Comparison of ENCODE assay signal across 19 cellular contexts in genomic region chr15:66310786-66311185, GRCh38. TPM values are rescaled to one million over a fixed set of nuclear protein-coding genes. Genes with fewer than 3 reads are reported as not detected.
DNase-seq lines count a peak whose midpoint lies in the region; ATAC-seq and TF ChIP-seq lines count a peak whose summit lies in the region.
"Had no signal": no experiment of that assay in that cellular context is flagged by ENCODE, and none has a peak within 500 bp of the region (broad histone marks: within the 10 kb centered on the region; RNA-seq: fewer than 3 reads in every experiment).

No MANE protein-coding gene starts in this region.

- H3K27ac ChIP-seq in coronary artery: no peak overlapping the region
- H3K27ac ChIP-seq: GM23248, HL-60 had no signal

- no peaks in the 10 kb centered on the region for H3K9me3 Mint-ChIP-seq in activated T-helper 17 cell treated with anti-CD3 and anti-CD28 coated beads, Interleukin-2, amount 50 U/mL, for 72 hours
- no peaks in the 10 kb centered on the region for H3K9me3 Mint-ChIP-seq in stimulated activated effector memory CD8-positive, alpha-beta T cell treated with anti-CD3 and anti-CD28 coated beads, Interleukin-12 subunit alpha, Interleukin-12 subunit beta, amount 100 ng/mL, for 72 hours
- H3K9me3 Mint-ChIP-seq: CD4-positive, CD25-positive, alpha-beta regulatory T cell; CD8-positive, alpha-beta memory T cell had no signal

- peaks cover 11% of the 10 kb centered on the region for H3K36me3 Mint-ChIP-seq in T-helper 17 cell (ENCODE audit: low read depth)
- H3K36me3 Mint-ChIP-seq in activated T-helper 17 cell treated with anti-CD3 and anti-CD28 coated beads, Interleukin-2, amount 50 U/mL, for 72 hours (ENCODE audit: low read depth): peaks cover 97% of the 10 kb centered on the region
- peaks cover 78% of the 10 kb centered on the region for H3K36me3 Mint-ChIP-seq in stimulated activated effector memory CD8-positive, alpha-beta T cell treated with anti-CD3 and anti-CD28 coated beads, Interleukin-12 subunit alpha, Interleukin-12 subunit beta, amount 100 ng/mL, for 72 hours

- no peaks in the 10 kb centered on the region for H3K9me3 ChIP-seq in T-helper 17 cell (ENCODE audit: control insufficient read depth, low read length, poor library complexity, severe bottlenecking)
- H3K9me3 ChIP-seq: BE2C, HAP-1 had no signal

- H3K27me3 Mint-ChIP-seq in T-helper 17 cell: no peaks in the 10 kb centered on the region
- H3K27me3 Mint-ChIP-seq in activated T-helper 17 cell treated with anti-CD3 and anti-CD28 coated beads, Interleukin-2, amount 50 U/mL, for 72 hours: no peaks in the 10 kb centered on the region
- H3K27me3 Mint-ChIP-seq: CD4-positive, CD25-positive, alpha-beta regulatory T cell; CD8-positive, alpha-beta memory T cell had no signal

- no peak for DNase-seq in T-helper 17 cell
- no peak for DNase-seq in stimulated activated effector memory CD8-positive, alpha-beta T cell treated with anti-CD3 and anti-CD28 coated beads, Interleukin-12 subunit alpha, Interleukin-12 subunit beta, amount 100 ng/mL, for 72 hours (ENCODE audit: low spot score in 2 of 2)
- DNase-seq in coronary artery (ENCODE audit: low spot score): no peak
- no peak for DNase-seq in KG1 (lab: John Stamatoyannopoulos, UW)
- DNase-seq: ACHN; BE2C; C1 segment of cervical spinal cord; CD4-positive, CD25-positive, alpha-beta regulatory T cell; CD8-positive, alpha-beta memory T cell; COR-L47; DMS 273 treated with DMSO at 0.1 percent for 48 hours; DMS53; DND-41; EL; GM23248 had no signal

- H3K4me1 Mint-ChIP-seq in T-helper 17 cell: peaks cover 6% of the 10 kb centered on the region
- H3K4me1 Mint-ChIP-seq in activated T-helper 17 cell treated with anti-CD3 and anti-CD28 coated beads, Interleukin-2, amount 50 U/mL, for 72 hours: peaks cover 4% of the 10 kb centered on the region
- peaks cover 7% of the 10 kb centered on the region for H3K4me1 Mint-ChIP-seq in stimulated activated effector memory CD8-positive, alpha-beta T cell treated with anti-CD3 and anti-CD28 coated beads, Interleukin-12 subunit alpha, Interleukin-12 subunit beta, amount 100 ng/mL, for 72 hours

- peak overlapping the region; percentile 73 for H3K27ac Mint-ChIP-seq in T-helper 17 cell
- H3K27ac Mint-ChIP-seq in activated T-helper 17 cell treated with anti-CD3 and anti-CD28 coated beads, Interleukin-2, amount 50 U/mL, for 72 hours: peak overlapping the region; percentile 74
- peak overlapping the region; percentile 33 for H3K27ac Mint-ChIP-seq in stimulated activated effector memory CD8-positive, alpha-beta T cell treated with anti-CD3 and anti-CD28 coated beads, Interleukin-12 subunit alpha, Interleukin-12 subunit beta, amount 100 ng/mL, for 72 hours

- H3K4me3 ChIP-seq in coronary artery: no peak overlapping the region
- H3K4me3 ChIP-seq: GM23248, HAP-1 had no signal

- no peak for ATAC-seq in T-helper 17 cell
- no peak for ATAC-seq in activated T-helper 17 cell treated with anti-CD3 and anti-CD28 coated beads, Interleukin-2, amount 50 U/mL, for 72 hours (replicated peaks)
- ATAC-seq in stimulated activated effector memory CD8-positive, alpha-beta T cell treated with anti-CD3 and anti-CD28 coated beads, Interleukin-12 subunit alpha, Interleukin-12 subunit beta, amount 100 ng/mL, for 72 hours: no peak
- no peak for ATAC-seq in HG03045 (IDR thresholded peaks at IDR 0.05; ENCODE audit: unreplicated experiment)

- no peak for TF ChIP-seq CTCF in coronary artery (IDR thresholded peaks at IDR 0.05)

- H3K4me3 Mint-ChIP-seq in T-helper 17 cell: no peak overlapping the region
- H3K4me3 Mint-ChIP-seq in activated T-helper 17 cell treated with anti-CD3 and anti-CD28 coated beads, Interleukin-2, amount 50 U/mL, for 72 hours: no peak overlapping the region
- no peak overlapping the region for H3K4me3 Mint-ChIP-seq in stimulated activated effector memory CD8-positive, alpha-beta T cell treated with anti-CD3 and anti-CD28 coated beads, Interleukin-12 subunit alpha, Interleukin-12 subunit beta, amount 100 ng/mL, for 72 hours
- H3K4me3 Mint-ChIP-seq: CD4-positive, CD25-positive, alpha-beta regulatory T cell; CD8-positive, alpha-beta memory T cell had no signal

RNA-seq across cellular contexts. Expression of gene DIS3L, which starts 17.4 kb away (rescaled TPM):
- 10 to 100 TPM; 22.1 to 22.3 TPM for total RNA-seq in T-helper 17 cell
- total RNA-seq in activated T-helper 17 cell treated with anti-CD3 and anti-CD28 coated beads, Interleukin-2, amount 50 U/mL, for 72 hours: 10 to 100 TPM; 14.6 to 34.4 TPM

RNA-seq across cellular contexts. Expression of gene TIPIN, which starts 45.7 kb away (rescaled TPM):
- total RNA-seq in T-helper 17 cell: 1 to 10 TPM; 2.9 to 4.2 TPM
- total RNA-seq in activated T-helper 17 cell treated with anti-CD3 and anti-CD28 coated beads, Interleukin-2, amount 50 U/mL, for 72 hours: 10 to 100 TPM; 27.1 to 37.9 TPM

RNA-seq across cellular contexts. Expression of gene MEGF11, which starts 57.2 kb away (rescaled TPM):
- not detected for total RNA-seq in T-helper 17 cell
- total RNA-seq in activated T-helper 17 cell treated with anti-CD3 and anti-CD28 coated beads, Interleukin-2, amount 50 U/mL, for 72 hours: not detected
- total RNA-seq: CD4-positive, CD25-positive, alpha-beta regulatory T cell; CD8-positive, alpha-beta memory T cell; GM23248 had no signal

Comparison
In these comparisons a context has a peak if more than half of its experiments do, and no peak if none do; other contexts are left out.
1. RNA of gene TIPIN, which starts 45.7 kb away (total RNA-seq): 27.1 to 37.9 TPM in activated T-helper 17 cell treated with anti-CD3 and anti-CD28 coated beads, Interleukin-2, amount 50 U/mL, for 72 hours; 2.9 to 4.2 TPM in T-helper 17 cell; every median in the first group is over 4 times any median in the second.
2. Peak in every context shown above with its lines, with median percentiles within 50 percentile points of each other: H3K27ac Mint-ChIP-seq.